In genomic region chr5:94240616-94241287, GRCh38 we compare ENCODE assay signal across 13 cellular contexts.
DNase-seq lines count a peak whose midpoint lies in the region; ATAC-seq and TF ChIP-seq lines count a peak whose summit lies in the region.
"Had no signal": no experiment of that assay in that cellular context is flagged by ENCODE, and none has a peak within 500 bp of the region (broad histone marks: within the 10 kb centered on the region; RNA-seq: fewer than 3 reads in every experiment).

No MANE protein-coding gene starts in this region.

- no peaks in the 10 kb centered on the region for H3K79me2 ChIP-seq in mammary epithelial cell (ENCODE audit: insufficient read depth, low read length)

- no peak overlapping the region for H3K4me3 ChIP-seq in LNCaP clone FGC (ENCODE audit: low read depth, low read length)
- H3K4me3 ChIP-seq in mammary epithelial cell (replicated peaks in 1 of 3; ENCODE audit: insufficient read depth in 1 of 3, low read depth in 2 of 3, low read length in 3 of 3): no peak overlapping the region

- no peaks in the 10 kb centered on the region for H4K20me1 ChIP-seq in mammary epithelial cell (ENCODE audit: insufficient read depth, low read length)

- peak overlapping the region; percentile 51 for H3K4me2 ChIP-seq in mammary epithelial cell (ENCODE audit: insufficient read depth, low read depth, low read length)

- H2AFZ ChIP-seq in mammary epithelial cell (ENCODE audit: low read depth, low read length): peak overlapping the region; percentile 35

- H3K36me3 Mint-ChIP-seq in Calu3 (ENCODE audit: insufficient read depth, unreplicated experiment) (no peaks in the 10 kb centered on the region), progenitor cell of endocrine pancreas (ENCODE audit: insufficient read depth) (no peaks in the 10 kb centered on the region), T-helper 17 cell (ENCODE audit: low read depth) (no peaks in the 10 kb centered on the region)

- H3K4me3 Mint-ChIP-seq in Calu3 (ENCODE audit: low read depth, unreplicated experiment) (no peak overlapping the region), progenitor cell of endocrine pancreas (ENCODE audit: low read depth) (no peak overlapping the region), T-helper 17 cell (no peak overlapping the region)
- H3K4me3 Mint-ChIP-seq: activated T-helper 1 cell treated with anti-CD3 and anti-CD28 coated beads, Interleukin-12 subunit alpha, Interleukin-12 subunit beta, Interleukin-2, Interleukin-4 antibody, amounts not matched to agents 30 ng/mL and 10 ng/mL and 1 ng/mL, durations not matched to agents 14 hours and 24 hours and 36 hours had no signal

- BruUV-seq in Calu3 (replicated peaks; lab: Mats Ljungman, UMichigan): no TSS peak
- BruUV-seq in mammary epithelial cell (replicated peaks; lab: Mats Ljungman, UMichigan): no TSS peak

- WGBS in mammary epithelial cell (ENCODE audit: low coverage, missing lambda C conversion rate): 52% methylated on average over 5 of the region's 5 CpGs

- no peak for ATAC-seq in HG03175 (IDR thresholded peaks at IDR 0.05; ENCODE audit: unreplicated experiment)
- ATAC-seq in T-helper 17 cell: no peak
- ATAC-seq in HG02610 (IDR thresholded peaks at IDR 0.05; ENCODE audit: unreplicated experiment): no peak

- no peaks in the 10 kb centered on the region for H3K9me3 Mint-ChIP-seq in Calu3 (ENCODE audit: low read depth, unreplicated experiment)
- peaks cover 3% of the 10 kb centered on the region for H3K9me3 Mint-ChIP-seq in progenitor cell of endocrine pancreas (ENCODE audit: low read depth)

- no peak overlapping the region for H3K9ac ChIP-seq in mammary epithelial cell (ENCODE audit: insufficient read depth, low read length)

- dilution Hi-C loops in mammary epithelial cell (cut with HindIII; ENCODE audit: low sequenced_read_pairs): no loop called here

- intact Hi-C loops in Calu3 (cut with micrococcal nuclease; ENCODE audit: unreplicated experiment): no loop called here
- intact Hi-C loops in mammary epithelial cell (cut with micrococcal nuclease): no loop called here

- H3K27me3 ChIP-seq in mammary epithelial cell (ENCODE audit: insufficient read depth, low read length): no peaks in the 10 kb centered on the region
- H3K27me3 ChIP-seq: neutrophil had no signal

- no peaks in the 10 kb centered on the region for H3K9me3 ChIP-seq in mammary epithelial cell (replicated peaks; ENCODE audit: insufficient read depth, low read length)
- no peaks in the 10 kb centered on the region for H3K9me3 ChIP-seq in T-helper 17 cell (ENCODE audit: control insufficient read depth, low read length, poor library complexity, severe bottlenecking)

- no peaks in the 10 kb centered on the region for H3K36me3 ChIP-seq in mammary epithelial cell (ENCODE audit: insufficient read depth, low read length)
- H3K36me3 ChIP-seq: neutrophil had no signal

- in situ Hi-C loops in mammary epithelial cell (cut with MboI; ENCODE audit: low sequenced_read_pairs in 2 of 2): no loop called here

- H3K27ac ChIP-seq in mammary epithelial cell (ENCODE audit: insufficient read depth, low read depth, low read length): peak overlapping the region; percentile 19
- H3K27ac ChIP-seq: neutrophil had no signal

- TF ChIP-seq CTCF in Calu3 (IDR thresholded peaks at IDR 0.05; ENCODE audit: unreplicated experiment) (no peak), LNCaP clone FGC (IDR thresholded peaks at IDR 0.05; ENCODE audit: control insufficient read depth, extremely low read depth, insufficient read depth) (no peak), mammary epithelial cell (conservative IDR thresholded peaks at IDR 0.05 in 1 of 2, IDR thresholded peaks at IDR 0.05 in 1 of 2; ENCODE audit: extremely low read depth in 1 of 2, insufficient read depth in 1 of 2, low read depth in 1 of 2, low read length in 2 of 2) (no peak), progenitor cell of endocrine pancreas (IDR thresholded peaks at IDR 0.05; ENCODE audit: unreplicated experiment) (no peak)

- DNase-seq in Calu3 (no peak), LNCaP clone FGC (ENCODE audit: low read depth) (peak; percentile 93), mammary epithelial cell (no peak), myocyte (ENCODE audit: low read depth) (peak; percentile 56), progenitor cell of endocrine pancreas (ENCODE audit: low spot score, unreplicated experiment) (no peak), T-helper 17 cell (no peak)
- DNase-seq: activated CD4-positive, alpha-beta T cell treated with anti-CD3 and anti-CD28 coated beads for 1 hour; DMS153; NCI-H526 had no signal

- peaks cover 10% of the 10 kb centered on the region for H3K4me1 ChIP-seq in mammary epithelial cell (ENCODE audit: insufficient read depth, low read length)

- H3K4me1 Mint-ChIP-seq in Calu3 (ENCODE audit: low read depth, unreplicated experiment): peaks cover 20% of the 10 kb centered on the region
- H3K4me1 Mint-ChIP-seq in progenitor cell of endocrine pancreas (ENCODE audit: low read depth): peaks cover 4% of the 10 kb centered on the region
- no peaks in the 10 kb centered on the region for H3K4me1 Mint-ChIP-seq in T-helper 17 cell

- peak overlapping the region; percentile 48 for H3K27ac Mint-ChIP-seq in Calu3 (ENCODE audit: unreplicated experiment)
- no peak overlapping the region for H3K27ac Mint-ChIP-seq in progenitor cell of endocrine pancreas
- H3K27ac Mint-ChIP-seq in T-helper 17 cell: no peak overlapping the region
- H3K27ac Mint-ChIP-seq: activated T-helper 1 cell treated with anti-CD3 and anti-CD28 coated beads, Interleukin-12 subunit alpha, Interleukin-12 subunit beta, Interleukin-2, Interleukin-4 antibody, amounts not matched to agents 30 ng/mL and 10 ng/mL and 1 ng/mL, durations not matched to agents 14 hours and 24 hours and 36 hours had no signal

- CTCF ChIA-PET in Calu3 (lab: Charles Lee): interaction anchor here (0.5 kb wide), 1 partner anchor 1873 kb away, joined by 5 read pairs; no protein-coding TSS in a partner anchor
- CTCF ChIA-PET in mammary epithelial cell (lab: Charles Lee; ENCODE audit: low non-redundant PET): interaction anchor here (0.6 kb wide), 1 partner anchor 276 kb away, joined by 5 read pairs; no protein-coding TSS in a partner anchor

- H3K27me3 Mint-ChIP-seq in Calu3 (ENCODE audit: unreplicated experiment) (no peaks in the 10 kb centered on the region), progenitor cell of endocrine pancreas (peaks cover 23% of the 10 kb centered on the region), T-helper 17 cell (no peaks in the 10 kb centered on the region)

Comparison
In these comparisons a context has a peak if more than half of its experiments do, and no peak if none do; other contexts are left out.
1. DNase-seq: peak in LNCaP clone FGC (single experiment) and myocyte (single experiment); none in Calu3 (single experiment), mammary epithelial cell (single experiment), progenitor cell of endocrine pancreas (single experiment) and T-helper 17 cell (0 of 3).